8 cellular contexts compared by ENCODE assay signal in the genomic region with DNA sequence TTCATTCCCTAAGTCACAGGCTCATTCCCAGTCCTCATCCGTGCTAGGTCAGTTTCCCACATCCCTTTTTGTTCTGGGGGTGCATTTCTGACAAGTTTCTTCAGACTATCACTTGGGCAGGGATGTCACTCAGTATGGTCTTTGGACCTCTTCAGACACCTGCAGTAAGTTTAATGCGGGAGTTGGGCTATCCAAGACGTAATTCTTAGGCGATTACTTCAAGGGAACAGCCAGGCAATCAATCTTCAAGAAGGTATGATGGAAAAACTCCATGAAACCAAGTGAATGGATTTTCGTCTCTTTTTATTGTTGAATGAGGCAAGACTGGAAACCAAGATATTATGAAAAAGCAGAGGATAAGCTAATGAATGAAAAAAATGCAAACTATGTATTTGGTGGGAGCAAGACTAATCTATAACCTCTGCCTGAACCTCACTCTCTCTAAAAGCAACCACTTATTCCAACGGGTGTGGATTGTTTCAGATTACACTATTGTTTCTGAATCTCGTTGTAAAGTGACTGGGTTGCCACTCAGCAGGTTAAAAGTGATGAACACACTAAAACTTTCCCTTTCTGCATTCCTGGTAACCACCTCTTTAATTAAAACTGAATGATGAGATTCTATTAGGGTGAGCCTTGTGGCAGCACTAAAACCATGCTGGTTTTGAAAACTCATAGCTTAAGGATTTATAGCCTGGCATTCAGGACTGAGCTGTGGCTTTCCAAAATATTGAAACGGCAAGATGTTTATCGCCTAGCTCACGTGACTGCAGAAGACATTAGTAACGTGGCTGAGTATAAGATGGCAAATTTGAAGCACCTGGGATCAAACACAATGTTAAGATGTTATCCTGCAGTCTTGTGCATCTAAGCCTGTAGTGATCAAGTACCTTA. TPM values are rescaled to one million over a fixed set of nuclear protein-coding genes. Genes with fewer than 3 reads are reported as not detected.
A peak's percentile ranks its signal among the peaks of the same experiment; 100 is the strongest.
DNase-seq lines count a peak whose midpoint lies in the region; ATAC-seq and TF ChIP-seq lines count a peak whose summit lies in the region.

No MANE protein-coding gene starts in this region.

- TF ChIP-seq POLR2A in adrenal gland (IDR thresholded peaks at IDR 0.05) (no peak), thyroid gland (IDR thresholded peaks at IDR 0.05) (no peak)

- WGBS in adrenal gland, 4 donors: 11 to 17% (median 13%) methylated on average over 11 of the region's 11 CpGs
- 28 to 33% methylated on average over 11 of the region's 11 CpGs for WGBS in thyroid gland, 2 donors

- H3K9me3 ChIP-seq in adrenal gland (replicated peaks in 1 of 3) (no peaks in the 10 kb centered on the region), thyroid gland (no peaks in the 10 kb centered on the region)

- H3K36me3 Mint-ChIP-seq in activated T-cell treated with anti-CD3 and anti-CD28 coated beads, Interleukin-2, amount 50 U/mL, for 4 hours (ENCODE audit: insufficient read depth): no peaks in the 10 kb centered on the region

- TF ChIP-seq CTCF in adrenal gland (IDR thresholded peaks at IDR 0.05): no peak
- no peak for TF ChIP-seq CTCF in thyroid gland (IDR thresholded peaks at IDR 0.05)

- no peak for ATAC-seq in activated T-cell treated with anti-CD3 and anti-CD28 coated beads, Interleukin-2, amount 50 U/mL, for 4 hours

- H3K27me3 ChIP-seq in adrenal gland: no peaks in the 10 kb centered on the region
- no peaks in the 10 kb centered on the region for H3K27me3 ChIP-seq in layer of hippocampus (ENCODE audit: control insufficient read depth, insufficient read depth, low read length)
- no peaks in the 10 kb centered on the region for H3K27me3 ChIP-seq in thyroid gland

- H3K9me3 Mint-ChIP-seq in activated T-cell treated with anti-CD3 and anti-CD28 coated beads, Interleukin-2, amount 50 U/mL, for 4 hours: no peaks in the 10 kb centered on the region

- intact Hi-C loops in adrenal gland (cut with DNase I): loop anchor here in 1 of 2 donors (5.0 kb wide), 1 partner anchor 58 kb away; no protein-coding TSS in a partner anchor
- intact Hi-C loops in thyroid gland (cut with DNase I): no loop called here

- H3K4me3 Mint-ChIP-seq in activated T-cell treated with anti-CD3 and anti-CD28 coated beads, Interleukin-2, amount 50 U/mL, for 4 hours: peak overlapping the region; percentile 37

- H3K4me1 ChIP-seq in adrenal gland (replicated peaks in 1 of 2): peaks cover 3 to 28% of the 10 kb centered on the region in 2 donors
- H3K4me1 ChIP-seq in thyroid gland: peaks cover 9% of the 10 kb centered on the region in 2 donors

- H3K4me3 ChIP-seq in adrenal gland (peak overlapping the region in 3 of 4 donors; percentile 3 to 86 (median 76)), thyroid gland (replicated peaks in 1 of 3) (peak overlapping the region; percentile 72 to 89 (median 86))

- peaks cover 11% of the 10 kb centered on the region for H3K4me1 Mint-ChIP-seq in activated T-cell treated with anti-CD3 and anti-CD28 coated beads, Interleukin-2, amount 50 U/mL, for 4 hours (ENCODE audit: low read depth)

- H3K27me3 Mint-ChIP-seq in activated T-cell treated with anti-CD3 and anti-CD28 coated beads, Interleukin-2, amount 50 U/mL, for 4 hours (ENCODE audit: low read depth): peaks cover 62% of the 10 kb centered on the region

- H3K27ac ChIP-seq in adrenal gland: peak overlapping the region in 4 of 5 donors; percentile 74 to 88 (median 79)
- peak overlapping the region; percentile 90 for H3K27ac ChIP-seq in layer of hippocampus (ENCODE audit: low read depth, low read length)
- H3K27ac ChIP-seq in thyroid gland: peak overlapping the region in 2 of 3 donors; percentile 83 to 94

- H3K36me3 ChIP-seq in adrenal gland (replicated peaks in 1 of 2) (no peaks in the 10 kb centered on the region), thyroid gland (no peaks in the 10 kb centered on the region)

- no peak for DNase-seq in activated T-cell treated with anti-CD3 and anti-CD28 coated beads, Interleukin-2, amount 50 U/mL, for 4 hours
- DNase-seq in activated T-cell treated with anti-CD3 and anti-CD28 coated beads for 4 hours (no peak), adrenal gland (no peak), thyroid gland (no peak), NCI-H2081 treated with DMSO at 0.1 percent for 48 hours (lab: John Stamatoyannopoulos, UW) (no peak), NCI-H2029 treated with DMSO at 0.1 percent for 48 hours (lab: John Stamatoyannopoulos, UW) (no peak), NCI-H345 (lab: John Stamatoyannopoulos, UW) (no peak)

RNA-seq across cellular contexts. Expression of a gene that starts 1.1 kb away (rescaled TPM):
- under 1 TPM; 0.03 to 0.15 (median 0.08) TPM for total RNA-seq in activated T-cell treated with anti-CD3 and anti-CD28 coated beads, Interleukin-2, amount 50 U/mL, for 4 hours
- 10 to 100 TPM; 10.7 to 31.5 (median 15.0) TPM for total RNA-seq in adrenal gland
- polyA plus RNA-seq in adrenal gland: 10 to 100 TPM in 1 of 3 donors, 1 to 10 TPM in 2; 2.4 to 18.6 (median 4.4) TPM
- total RNA-seq in thyroid gland: 10 to 100 TPM; 17.9 to 27.3 (median 23.5) TPM

Comparison
In these comparisons a context has a peak if more than half of its experiments do, and no peak if none do; other contexts are left out.
1. RNA of a gene that starts 1.1 kb away (total RNA-seq): 17.9 to 27.3 TPM in thyroid gland and 10.7 to 31.5 TPM in adrenal gland; 0.03 to 0.15 TPM in activated T-cell treated with anti-CD3 and anti-CD28 coated beads, Interleukin-2, amount 50 U/mL, for 4 hours; every median in the first group is over 10 times any median in the second.
2. Peak in every context shown above with its lines, with median percentiles within 50 percentile points of each other: H3K27ac ChIP-seq.